9 cellular contexts compared by ENCODE assay signal in the genomic region with DNA sequence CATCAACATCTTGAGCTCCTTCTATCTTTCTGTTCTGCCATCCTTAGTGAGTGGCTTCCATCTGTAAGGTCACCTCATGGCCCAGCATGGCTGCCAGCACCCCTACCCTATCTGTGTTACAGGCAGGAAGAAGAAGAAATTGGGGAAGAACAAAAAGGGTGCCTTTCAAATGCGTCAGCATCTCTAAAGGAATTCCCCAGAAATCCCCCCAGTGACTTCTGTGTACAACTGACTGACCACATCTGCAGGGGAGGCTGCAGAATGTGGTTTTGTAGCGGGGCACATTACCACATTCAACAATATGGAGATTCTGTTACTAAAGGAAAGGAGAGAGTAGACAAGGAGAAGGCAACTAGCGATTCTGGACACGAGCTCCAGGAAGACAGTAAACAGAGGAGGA. TPM values are rescaled to one million over a fixed set of nuclear protein-coding genes. Genes with fewer than 3 reads are reported as not detected.
DNase-seq lines count a peak whose midpoint lies in the region; ATAC-seq, FAIRE-seq and TF ChIP-seq lines count a peak whose summit lies in the region.
"Had no signal": no experiment of that assay in that cellular context is flagged by ENCODE, and none has a peak within 500 bp of the region (broad histone marks: within the 10 kb centered on the region; RNA-seq: fewer than 3 reads in every experiment).

No MANE protein-coding gene starts in this region.

- H3K27me3 Mint-ChIP-seq in astrocyte (ENCODE audit: low read depth, unreplicated experiment) = no peaks in the 10 kb centered on the region

- no peak overlapping the region for H2AFZ ChIP-seq in astrocyte (ENCODE audit: low read depth, low read length)
- H2AFZ ChIP-seq: neural progenitor cell had no signal

- H3K79me2 ChIP-seq in astrocyte (ENCODE audit: insufficient read depth, low read length) = no peaks in the 10 kb centered on the region

- H3K27ac ChIP-seq in BLaER1 = no peak overlapping the region
- H3K27ac ChIP-seq in astrocyte (ENCODE audit: low read depth, low read length) = no peak overlapping the region
- H3K27ac ChIP-seq in Peyer's patch = no peak overlapping the region
- H3K27ac ChIP-seq: neural progenitor cell had no signal

- TF ChIP-seq CTCF in astrocyte (IDR thresholded peaks at IDR 0.05; ENCODE audit: insufficient read depth, low read depth, low read length) (no peak), Peyer's patch (IDR thresholded peaks at IDR 0.05) (no peak)

- no peaks in the 10 kb centered on the region for H3K36me3 Mint-ChIP-seq in astrocyte (ENCODE audit: low read depth, unreplicated experiment)
- H3K36me3 Mint-ChIP-seq: neural progenitor cell had no signal

- H3K4me2 ChIP-seq in BLaER1 (peak overlapping the region; percentile 59), astrocyte (ENCODE audit: low read length) (peak overlapping the region; percentile 26)
- H3K4me2 ChIP-seq: neural progenitor cell had no signal

- H3K9ac ChIP-seq in BLaER1 (no peak overlapping the region), astrocyte (ENCODE audit: low read length) (peak overlapping the region; percentile 33)
- H3K9ac ChIP-seq: neural progenitor cell had no signal

- H4K20me1 ChIP-seq in BLaER1 (no peaks in the 10 kb centered on the region), astrocyte (ENCODE audit: insufficient read depth, low read length) (no peaks in the 10 kb centered on the region)

- H3K36me3 ChIP-seq in BLaER1 (no peaks in the 10 kb centered on the region), astrocyte (ENCODE audit: insufficient read depth, low read length) (no peaks in the 10 kb centered on the region), Peyer's patch (no peaks in the 10 kb centered on the region)
- H3K36me3 ChIP-seq: neural progenitor cell had no signal

- H3K4me1 ChIP-seq in BLaER1 = peaks cover 26% of the 10 kb centered on the region
- peaks cover 18% of the 10 kb centered on the region for H3K4me1 ChIP-seq in astrocyte (ENCODE audit: insufficient read depth, low read length)
- peaks cover 0 to 10% (median 5%) of the 10 kb centered on the region in 4 donors for H3K4me1 ChIP-seq in Peyer's patch

- no peaks in the 10 kb centered on the region for H3K9me3 ChIP-seq in BLaER1
- H3K9me3 ChIP-seq in astrocyte (ENCODE audit: insufficient read depth, low read depth, low read length) = no peaks in the 10 kb centered on the region
- H3K9me3 ChIP-seq in Peyer's patch = no peaks in the 10 kb centered on the region

- H3K4me3 Mint-ChIP-seq in astrocyte (ENCODE audit: unreplicated experiment) = no peak overlapping the region
- H3K4me3 Mint-ChIP-seq: neural progenitor cell had no signal

- FAIRE-seq in astrocyte (lab: Jason Lieb, UNC) = no peak

- H3K9me3 Mint-ChIP-seq in astrocyte (ENCODE audit: unreplicated experiment) = no peaks in the 10 kb centered on the region
- H3K9me3 Mint-ChIP-seq: neural progenitor cell had no signal

- H3K27ac Mint-ChIP-seq in astrocyte (ENCODE audit: unreplicated experiment) = peak overlapping the region; percentile 35

- H3K27me3 ChIP-seq in BLaER1 (no peaks in the 10 kb centered on the region), astrocyte (ENCODE audit: insufficient read depth, low read length) (no peaks in the 10 kb centered on the region), Peyer's patch (no peaks in the 10 kb centered on the region)
- H3K27me3 ChIP-seq: neural progenitor cell had no signal

- DNase-seq in astrocyte (ENCODE audit: low read depth) (peak; percentile 72), Peyer's patch (no peak), mucosa of gallbladder (ENCODE audit: low spot score) (no peak), SHP77 treated with DMSO at 0.1 percent for 48 hours (lab: John Stamatoyannopoulos, UW) (no peak)

- H3K4me1 Mint-ChIP-seq in astrocyte (ENCODE audit: low read depth, unreplicated experiment) = peaks cover 14% of the 10 kb centered on the region

- peak; percentile 52 for ATAC-seq in GM19025 (IDR thresholded peaks at IDR 0.05; ENCODE audit: low read depth, unreplicated experiment)
- peak; percentile 41 for ATAC-seq in HG03457 (IDR thresholded peaks at IDR 0.05; ENCODE audit: unreplicated experiment)
- ATAC-seq in GM21528 (IDR thresholded peaks at IDR 0.05; ENCODE audit: low FRiP score, unreplicated experiment) = no peak

- H3K4me3 ChIP-seq in BLaER1 (no peak overlapping the region), astrocyte (ENCODE audit: insufficient read depth, low read depth, low read length) (no peak overlapping the region), Peyer's patch (no peak overlapping the region)
- H3K4me3 ChIP-seq: neural progenitor cell had no signal

- TF ChIP-seq POLR2A in Peyer's patch (IDR thresholded peaks at IDR 0.05) = no peak

RNA-seq across cellular contexts. Expression of gene ALG2, which starts 40.1 kb away (rescaled TPM):
- 33.3 and 35.7 TPM in 2 replicates for total RNA-seq in astrocyte
- total RNA-seq in Peyer's patch = 10 to 100 TPM; 19.0 to 36.2 (median 31.0) TPM
- total RNA-seq in mucosa of gallbladder = 43.1 TPM

RNA-seq across cellular contexts. Expression of gene SEC61B, which starts 40.5 kb away (rescaled TPM):
- total RNA-seq in astrocyte (263 and 266 TPM in 2 replicates), Peyer's patch (10 to 100 TPM; 47.7 to 73.6 (median 58.0) TPM), mucosa of gallbladder (123 TPM)
